In genomic region chr18:2847341-2848144, GRCh38 we compare ENCODE assay signal across 8 cellular contexts. TPM values are rescaled to one million over a fixed set of nuclear protein-coding genes. Genes with fewer than 3 reads are reported as not detected.
DNase-seq lines count a peak whose midpoint lies in the region; ATAC-seq and TF ChIP-seq lines count a peak whose summit lies in the region.

No MANE protein-coding gene starts in this region.

- H3K4me3 ChIP-seq in AG04449 (ENCODE audit: low read depth, low read length) (peak overlapping the region; percentile 68), ectodermal cell (ENCODE audit: insufficient read depth, low read depth, low read length) (peak overlapping the region; percentile 50), mononuclear cell (ENCODE audit: low read length) (peak overlapping the region; percentile 69), transverse colon (peak overlapping the region; percentile 3 to 46 (median 32))

- POLR2A ChIA-PET in AG04449 (lab: Yijun Ruan, JAX), result no interaction called here
- POLR2A ChIA-PET in T-cell (lab: Charles Lee), result interaction anchor here (0.5 to 0.7 kb wide), 4 partner anchors 11 to 738 kb away, joined by 3 to 4 read pairs (median 3); no protein-coding TSS in a partner anchor

- H3K9me3 Mint-ChIP-seq in T-cell, result no peaks in the 10 kb centered on the region

- peaks cover 7% of the 10 kb centered on the region for H3K4me1 ChIP-seq in ectodermal cell (ENCODE audit: control insufficient read depth, insufficient read depth, low read length)
- H3K4me1 ChIP-seq in mononuclear cell (ENCODE audit: insufficient read depth, low read length), result peaks cover 67% of the 10 kb centered on the region
- H3K4me1 ChIP-seq in transverse colon, result peaks cover 11 to 21% (median 18%) of the 10 kb centered on the region in 4 donors

- 1% methylated on average over 71 of the region's 71 CpGs for WGBS in ectodermal cell, 2 experiments
- 2% methylated on average over 61 of the region's 71 CpGs; no CpG with 5 or more reads in 1 of the 2 donors for WGBS in transverse colon (ENCODE audit: low coverage in 1 of 2), 2 donors

- no peak for TF ChIP-seq EP300 in transverse colon (IDR thresholded peaks at IDR 0.05; ENCODE audit: low read depth)

- H3K27ac ChIP-seq in ectodermal cell (ENCODE audit: insufficient read depth, low read depth, low read length, poor library complexity, severe bottlenecking) (no peak overlapping the region), transverse colon (peak overlapping the region; percentile 58 to 73 (median 65))

- ATAC-seq in GM21515 (IDR thresholded peaks at IDR 0.05; ENCODE audit: unreplicated experiment), result peak; percentile 30
- peak; percentile 28 to 63 (median 54) for ATAC-seq in T-cell (replicated peaks in 1 of 4)

- DNase-seq in AG04449 (ENCODE audit: low read depth, low spot score) (no peak), T-cell (peak in 10 of 34 experiments; percentile 3 to 25 (median 14)), transverse colon (no peak), NCI-H1048 (lab: John Stamatoyannopoulos, UW) (no peak), NCI-H748 treated with DMSO at 0.1 percent for 48 hours (lab: John Stamatoyannopoulos, UW) (no peak)

- H3K9me3 ChIP-seq in ectodermal cell (ENCODE audit: control insufficient read depth, low read length), result no peaks in the 10 kb centered on the region
- H3K9me3 ChIP-seq in mononuclear cell (ENCODE audit: low read depth, low read length), result no peaks in the 10 kb centered on the region
- H3K9me3 ChIP-seq in transverse colon, result no peaks in the 10 kb centered on the region

- peak overlapping the region; percentile 76 to 91 (median 86) for H3K4me3 Mint-ChIP-seq in T-cell

- TF ChIP-seq CTCF in AG04449 (IDR thresholded peaks at IDR 0.05; ENCODE audit: insufficient read depth, low read length, missing control alignments), result peak; percentile 21
- TF ChIP-seq CTCF in transverse colon (IDR thresholded peaks at IDR 0.05), result no peak

- TF ChIP-seq POLR2A in transverse colon (IDR thresholded peaks at IDR 0.05), result no peak

- no peak overlapping the region for H3K27ac Mint-ChIP-seq in T-cell

- H3K36me3 ChIP-seq in ectodermal cell (ENCODE audit: control insufficient read depth, insufficient read depth, low read length), result no peaks in the 10 kb centered on the region
- no peaks in the 10 kb centered on the region for H3K36me3 ChIP-seq in transverse colon

- intact Hi-C loops in transverse colon (cut with DNase I; ENCODE audit: low total_unique reads), result no loop called here

- no peaks in the 10 kb centered on the region for H3K36me3 Mint-ChIP-seq in T-cell

- in situ Hi-C loops in transverse colon (cut with MboI; ENCODE audit: low pct_ligation_motif_present in 1 of 4, low pct_unique_long_range_greater_than_20kb in 1 of 4, low sequenced_read_pairs in 3 of 4), result no loop called here

- H3K27me3 Mint-ChIP-seq in T-cell, result peaks cover 46 to 51% of the 10 kb centered on the region in 2 donors

- CTCF ChIA-PET in AG04449 (lab: Yijun Ruan, JAX), result interaction anchor here (0.7 kb wide), 1 partner anchor 61 kb away, joined by 3 read pairs; no protein-coding TSS in a partner anchor
- CTCF ChIA-PET in T-cell (lab: Charles Lee), result interaction anchor here in 1 of 2 donors (0.7 kb wide), 1 partner anchor 51 kb away, joined by 5 read pairs; no protein-coding TSS in a partner anchor

- peaks cover 22 to 24% (median 23%) of the 10 kb centered on the region in 3 donors for H3K4me1 Mint-ChIP-seq in T-cell

- H3K27me3 ChIP-seq in ectodermal cell (ENCODE audit: control insufficient read depth, insufficient read depth, low read length, poor library complexity, severe bottlenecking) (peaks cover 61% of the 10 kb centered on the region), mononuclear cell (ENCODE audit: insufficient read depth, low read length) (peaks cover 18% of the 10 kb centered on the region), transverse colon (peaks cover 66% of the 10 kb centered on the region)

RNA-seq across cellular contexts. Expression of gene EMILIN2, which starts 0.7 kb away (rescaled TPM):
- 10 to 100 TPM in 4 of 5 donors, 1 to 10 TPM in 1; 3.3 to 19.2 (median 15.0) TPM for total RNA-seq in T-cell
- 7.4 TPM for polyA plus RNA-seq in ectodermal cell (2013, experiment 1 of 4)
- polyA plus RNA-seq in ectodermal cell (2013, experiment 2 of 4), result 10.4 TPM
- polyA plus RNA-seq in ectodermal cell (2013, experiment 3 of 4), result 10.7 TPM
- polyA plus RNA-seq in ectodermal cell (2013, experiment 4 of 4), result 10.3 TPM
- 37.4 TPM for total RNA-seq in mononuclear cell
- 100 to 1,000 TPM in 1 of 4 donors, 10 to 100 TPM in 3; 12.0 to 145 (median 56.5) TPM for total RNA-seq in transverse colon
